In the genomic region with DNA sequence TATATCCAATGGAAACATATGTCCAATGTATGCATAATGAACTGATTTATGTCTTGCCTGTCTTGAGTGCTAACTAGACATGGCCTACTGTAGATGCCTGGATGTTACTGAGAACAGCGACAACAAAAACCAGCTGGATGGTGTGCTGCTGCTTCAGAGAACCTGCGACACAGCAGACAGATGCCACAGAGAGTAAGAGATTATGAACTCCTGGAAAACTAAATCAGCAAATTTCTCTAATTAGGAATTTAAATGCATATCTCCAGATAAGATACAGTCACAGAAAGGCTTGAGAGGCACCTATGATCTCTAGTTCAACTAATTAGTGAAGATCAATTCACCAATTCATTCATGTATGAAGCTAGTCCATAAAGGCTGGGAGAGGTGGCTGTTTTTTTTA, we compare ENCODE assay signal across 31 cellular contexts.
"Had no signal": no experiment of that assay in that cellular context is flagged by ENCODE, and none has a peak within 500 bp of the region (broad histone marks: within the 10 kb centered on the region; RNA-seq: fewer than 3 reads in every experiment).

No MANE protein-coding gene starts in this region.

- DNase-seq: Karpas-422, Kasumi-1, MG63, MM.1S, MV-4-11, NCI-H1048, NCI-H1092, NCI-H1092 treated with DMSO at 0.1 percent for 48 hours, NCI-H1105, NCI-H1105 treated with DMSO at 0.1 percent for 48 hours, NCI-H1417, NCI-H1417 treated with DMSO at 0.1 percent for 48 hours, NCI-H1436, NCI-H1436 treated with DMSO at 0.1 percent for 48 hours, NCI-H146, NCI-H1694, NCI-H1694 treated with DMSO at 0.1 percent for 48 hours, NCI-H187, NCI-H187 treated with DMSO at 0.1 percent for 48 hours, NCI-H1930, NCI-H2029, NCI-H2029 treated with DMSO at 0.1 percent for 48 hours, NCI-H2081, NCI-H2081 treated with DMSO at 0.1 percent for 48 hours, NCI-H2107, NCI-H2171, NCI-H2171 treated with DMSO at 0.1 percent for 48 hours, NCI-H2227 treated with DMSO at 0.1 percent for 48 hours, NCI-H226, NCI-H345, NCI-H510A had no signal
